In genomic region chr10:47361293-47361692, GRCh38 we compare ENCODE assay signal across 8 cellular contexts. TPM values are rescaled to one million over a fixed set of nuclear protein-coding genes. Genes with fewer than 3 reads are reported as not detected.
DNase-seq lines count a peak whose midpoint lies in the region; ATAC-seq, FAIRE-seq and TF ChIP-seq lines count a peak whose summit lies in the region.

No MANE protein-coding gene starts in this region.

- H3K4me1 ChIP-seq in SK-N-SH (ENCODE audit: control insufficient read depth in 1 of 2, insufficient read depth in 2 of 2, low read depth in 1 of 2, low read length in 1 of 2): peaks cover 0 to 8% of the 10 kb centered on the region in 2 experiments; a peak in 1 of 4 replicates
- H3K4me1 ChIP-seq in foreskin keratinocyte: no peaks in the 10 kb centered on the region

- ATAC-seq in foreskin keratinocyte (peak; percentile 29), HG03159 (IDR thresholded peaks at IDR 0.05; ENCODE audit: unreplicated experiment) (no peak)
- ATAC-seq in effector memory CD8-positive, alpha-beta T cell (replicated peaks): no peak

- H2AFZ ChIP-seq in SK-N-SH (ENCODE audit: low read depth): peak overlapping the region; percentile 51; the same call in 1 of the 2 replicates

- no peaks in the 10 kb centered on the region for H4K20me1 ChIP-seq in SK-N-SH (ENCODE audit: insufficient read depth)

- H3K27ac ChIP-seq in SK-N-SH (ENCODE audit: low read depth in 2 of 2, low read length in 1 of 2): no peak overlapping the region
- no peak overlapping the region for H3K27ac ChIP-seq in foreskin keratinocyte

- no peak overlapping the region for H3K4me2 ChIP-seq in SK-N-SH

- H3K9me2 ChIP-seq in SK-N-SH: no peaks in the 10 kb centered on the region

- TF ChIP-seq RAD21 in SK-N-SH (IDR thresholded peaks at IDR 0.05; ENCODE audit: low read length): peak; percentile 58

- H3K4me3 Mint-ChIP-seq in CD14-positive monocyte: no peak overlapping the region
- no peak overlapping the region for H3K4me3 Mint-ChIP-seq in progenitor cell of endocrine pancreas (ENCODE audit: low read depth)
- no peak overlapping the region for H3K4me3 Mint-ChIP-seq in effector memory CD8-positive, alpha-beta T cell

- peak; percentile 87 for TF ChIP-seq CTCF in CD14-positive monocyte (IDR thresholded peaks at IDR 0.05)
- TF ChIP-seq CTCF in SK-N-SH (IDR thresholded peaks at IDR 0.05): peak; percentile 80
- TF ChIP-seq CTCF in foreskin keratinocyte (conservative IDR thresholded peaks at IDR 0.05): peak; percentile 80
- TF ChIP-seq CTCF in progenitor cell of endocrine pancreas (IDR thresholded peaks at IDR 0.05; ENCODE audit: unreplicated experiment): peak; percentile 90

- peaks cover 3% of the 10 kb centered on the region for H3F3A ChIP-seq in SK-N-SH (replicated peaks; ENCODE audit: insufficient read depth)

- POLR2A ChIA-PET in SK-N-SH (lab: Yijun Ruan, JAX): no interaction called here

- intact Hi-C loops in CD14-positive monocyte (cut with micrococcal nuclease): no loop called here

- no peaks in the 10 kb centered on the region for H3K9me3 ChIP-seq in SK-N-SH

- DNase-seq in CD14-positive monocyte (ENCODE audit: low spot score) (peak; percentile 47), GM19239 (ENCODE audit: insufficient read length, low spot score) (peak; percentile 32), SK-N-SH (peak; percentile 81), foreskin keratinocyte (no peak), progenitor cell of endocrine pancreas (ENCODE audit: low spot score, unreplicated experiment) (peak; percentile 45), activated gamma-delta T cell treated with Interleukin-2 at 50 U/mL for 16 hours (no peak)
- no peak for DNase-seq in effector memory CD8-positive, alpha-beta T cell

- H3K27me3 Mint-ChIP-seq in CD14-positive monocyte (ENCODE audit: low read depth in 3 of 3) (peaks cover 0 to 2% (median 2%) of the 10 kb centered on the region in 3 donors), progenitor cell of endocrine pancreas (peaks cover 16% of the 10 kb centered on the region)
- H3K27me3 Mint-ChIP-seq in effector memory CD8-positive, alpha-beta T cell: peaks cover 7 to 24% of the 10 kb centered on the region in 2 donors

- no peaks in the 10 kb centered on the region for H3K79me2 ChIP-seq in SK-N-SH (ENCODE audit: insufficient read depth)

- H3K27ac Mint-ChIP-seq in CD14-positive monocyte: no peak overlapping the region
- H3K27ac Mint-ChIP-seq in progenitor cell of endocrine pancreas: no peak overlapping the region
- no peak overlapping the region for H3K27ac Mint-ChIP-seq in effector memory CD8-positive, alpha-beta T cell

- H3K4me1 Mint-ChIP-seq in CD14-positive monocyte (no peaks in the 10 kb centered on the region), progenitor cell of endocrine pancreas (ENCODE audit: low read depth) (peaks cover 3% of the 10 kb centered on the region)
- no peaks in the 10 kb centered on the region for H3K4me1 Mint-ChIP-seq in effector memory CD8-positive, alpha-beta T cell (ENCODE audit: low read depth in 2 of 2)

- H3K4me3 ChIP-seq in SK-N-SH (ENCODE audit: low read depth in 2 of 2, low read length in 1 of 2): peak overlapping the region in 1 of 2 experiments; percentile 38; a peak in 1 of 4 replicates

- CTCF ChIA-PET in SK-N-SH (lab: Yijun Ruan, JAX): interaction anchor here (0.8 to 5.3 kb wide), 11 partner anchors 9 to 350 kb away, joined by 3 to 50 read pairs (median 5); partner anchors contain the start of gene RBP3

- WGBS in SK-N-SH (ENCODE audit: low lambda C conversion rate): 3% methylated on average over 4 of the region's 9 CpGs

- TF ChIP-seq EP300 in SK-N-SH (IDR thresholded peaks at IDR 0.05; ENCODE audit: borderline replicate concordance in 1 of 2, low read depth in 1 of 2, low read length in 1 of 2): no peak

- no peak overlapping the region for H3K9ac ChIP-seq in SK-N-SH

- H3K9me3 Mint-ChIP-seq in CD14-positive monocyte (no peaks in the 10 kb centered on the region), progenitor cell of endocrine pancreas (ENCODE audit: low read depth) (no peaks in the 10 kb centered on the region)
- no peaks in the 10 kb centered on the region for H3K9me3 Mint-ChIP-seq in effector memory CD8-positive, alpha-beta T cell

- H3K27me3 ChIP-seq in SK-N-SH (ENCODE audit: insufficient read depth) (no peaks in the 10 kb centered on the region), foreskin keratinocyte (no peaks in the 10 kb centered on the region)

- no peaks in the 10 kb centered on the region for H3K36me3 Mint-ChIP-seq in CD14-positive monocyte
- H3K36me3 Mint-ChIP-seq in progenitor cell of endocrine pancreas (ENCODE audit: insufficient read depth): no peaks in the 10 kb centered on the region
- peaks cover 6% of the 10 kb centered on the region for H3K36me3 Mint-ChIP-seq in effector memory CD8-positive, alpha-beta T cell (ENCODE audit: insufficient read depth)

- FAIRE-seq in GM19239 (lab: Jason Lieb, UNC): no peak

- no peaks in the 10 kb centered on the region for H3K36me3 ChIP-seq in SK-N-SH (replicated peaks in 1 of 2; ENCODE audit: control insufficient read depth in 1 of 2, insufficient read depth in 2 of 2, low read length in 1 of 2)

TF ChIP-seq in SK-N-SH, 30 proteins besides CTCF, POLR2A, EP300 and RAD21:
- no peak for TF ChIP-seq FOSL2 (IDR thresholded peaks at IDR 0.05; ENCODE audit: borderline replicate concordance, low read depth)
- peak; percentile 57 for TF ChIP-seq SMC3 (IDR thresholded peaks at IDR 0.05; ENCODE audit: low read depth, low read length)

RNA-seq across cellular contexts. Expression of gene RBP3, which starts 13.1 kb away (rescaled TPM):
- not detected for polyA plus RNA-seq in CD14-positive monocyte
- polyA plus RNA-seq in SK-N-SH (2012; rRNA removed): not detected in 2 replicates
- not detected in 2 replicates for polyA plus RNA-seq in SK-N-SH (2012; cell fraction: cytosol; rRNA removed)
- polyA plus RNA-seq in SK-N-SH (2012; cell fraction: nucleus; rRNA removed): not detected in 2 replicates
- not detected in 2 replicates for total RNA-seq in foreskin keratinocyte
- not detected in 2 replicates for polyA plus RNA-seq in foreskin keratinocyte
- total RNA-seq in progenitor cell of endocrine pancreas: 0.10 TPM in 1 of 2 replicates, not detected in the other

RNA-seq across cellular contexts. Expression of gene ZNF488, which starts 22.8 kb away (rescaled TPM):
- polyA plus RNA-seq in CD14-positive monocyte: not detected
- 0.59 and 0.81 TPM in 2 replicates for polyA plus RNA-seq in SK-N-SH (2012; rRNA removed)
- 0.27 and 0.52 TPM in 2 replicates for polyA plus RNA-seq in SK-N-SH (2012; cell fraction: cytosol; rRNA removed)
- polyA plus RNA-seq in SK-N-SH (2012; cell fraction: nucleus; rRNA removed): 0.48 and 0.52 TPM in 2 replicates
- 1.6 and 1.9 TPM in 2 replicates for total RNA-seq in foreskin keratinocyte
- polyA plus RNA-seq in foreskin keratinocyte: 1.2 and 1.5 TPM in 2 replicates
- total RNA-seq in progenitor cell of endocrine pancreas: 1.0 and 1.4 TPM in 2 replicates

RNA-seq across cellular contexts. Expression of gene GDF2, which starts 39.0 kb away (rescaled TPM):
- polyA plus RNA-seq in CD14-positive monocyte (not detected), SK-N-SH (2012; rRNA removed) (not detected in 2 replicates), foreskin keratinocyte (not detected in 2 replicates)
- not detected in 2 replicates for polyA plus RNA-seq in SK-N-SH (2012; cell fraction: cytosol; rRNA removed)
- polyA plus RNA-seq in SK-N-SH (2012; cell fraction: nucleus; rRNA removed): not detected in 2 replicates
- total RNA-seq in foreskin keratinocyte (not detected in 2 replicates), progenitor cell of endocrine pancreas (not detected in 2 replicates)

Comparison
In these comparisons a context has a peak if more than half of its experiments do, and no peak if none do; other contexts are left out.
1. DNase-seq: peak in CD14-positive monocyte (single experiment), GM19239 (single experiment), SK-N-SH (single experiment) and progenitor cell of endocrine pancreas (single experiment); none in foreskin keratinocyte (0 of 2), effector memory CD8-positive, alpha-beta T cell (0 of 3) and activated gamma-delta T cell treated with Interleukin-2 at 50 U/mL for 16 hours (single experiment).
2. Peak in every context shown above with its lines, with median percentiles within 50 percentile points of each other: CTCF ChIP-seq.